In the genomic region with DNA sequence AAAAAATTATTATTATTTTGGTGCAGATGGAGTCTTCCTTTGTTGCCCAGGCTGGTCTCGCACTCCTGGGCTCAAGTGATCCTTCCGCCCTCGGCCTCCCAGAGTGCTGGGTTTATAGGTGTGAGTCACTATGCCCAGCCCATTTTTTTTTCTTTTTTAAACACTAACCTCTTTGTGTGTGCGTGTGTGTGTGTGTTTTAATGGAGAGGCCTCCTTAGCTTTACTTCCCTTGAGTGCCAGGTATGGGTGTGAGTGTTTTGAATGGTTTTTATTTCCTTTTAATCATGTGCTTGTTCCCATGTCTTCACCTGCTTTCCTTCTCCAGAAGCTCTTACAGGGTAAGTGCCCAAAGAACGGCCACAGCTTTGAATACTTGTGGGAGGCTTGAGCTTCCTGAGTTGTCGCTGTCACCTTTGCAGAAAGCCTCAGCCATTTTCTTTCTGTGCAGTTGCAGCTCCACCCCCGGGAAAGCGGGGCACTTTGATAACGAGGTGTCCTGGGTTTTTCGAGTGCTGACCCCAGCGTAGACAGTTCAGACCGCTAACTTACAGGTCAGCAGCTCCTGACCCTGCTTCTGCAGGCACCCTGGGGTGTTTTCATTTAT, we compare ENCODE assay signal across 9 cellular contexts. TPM values are rescaled to one million over a fixed set of nuclear protein-coding genes. Genes with fewer than 3 reads are reported as not detected.
DNase-seq lines count a peak whose midpoint lies in the region; ATAC-seq and TF ChIP-seq lines count a peak whose summit lies in the region.
"Had no signal": no experiment of that assay in that cellular context is flagged by ENCODE, and none has a peak within 500 bp of the region (broad histone marks: within the 10 kb centered on the region; RNA-seq: fewer than 3 reads in every experiment).

No MANE protein-coding gene starts in this region.

- no peak overlapping the region for H3K4ac ChIP-seq in neuronal stem cell (ENCODE audit: low read length)

- no peak overlapping the region for H2BK5ac ChIP-seq in neuronal stem cell (ENCODE audit: low read length)

- peak overlapping the region; percentile 55 for H3K18ac ChIP-seq in neuronal stem cell (ENCODE audit: low read length)

- H3K4me1 ChIP-seq in neuronal stem cell (ENCODE audit: control insufficient read depth in 2 of 2, insufficient read depth in 1 of 2, low read depth in 1 of 2, low read length in 2 of 2) = peaks cover 14 to 19% of the 10 kb centered on the region in 2 donors

- no peak overlapping the region for H3K4me2 ChIP-seq in neuronal stem cell (ENCODE audit: insufficient read depth, low read length, poor library complexity, severe bottlenecking)

- H2BK120ac ChIP-seq in neuronal stem cell (ENCODE audit: low read depth, low read length) = no peak overlapping the region

- H2AFZ ChIP-seq in neuronal stem cell (ENCODE audit: low read length) = no peak overlapping the region

- H4K8ac ChIP-seq in neuronal stem cell (ENCODE audit: low read depth, low read length) = no peak overlapping the region

- no peak overlapping the region for H3K14ac ChIP-seq in neuronal stem cell (ENCODE audit: low read length)

- peaks cover 2% of the 10 kb centered on the region for H3K79me1 ChIP-seq in neuronal stem cell (ENCODE audit: low read depth, low read length)

- ATAC-seq in HG02840 (IDR thresholded peaks at IDR 0.05; ENCODE audit: low FRiP score, unreplicated experiment) (no peak), GM18909 (IDR thresholded peaks at IDR 0.05; ENCODE audit: poor library complexity, unreplicated experiment) (no peak)

- WGBS in neuronal stem cell (ENCODE audit: extremely low coverage in 2 of 2, insufficient read length in 2 of 2, insufficient replicate concordance in 1 of 2), 2 donors = no CpG with 5 or more reads among the region's 12 CpGs

- no peak overlapping the region for H3K9ac ChIP-seq in neuronal stem cell (ENCODE audit: low read depth, low read length, poor library complexity)

- no peak overlapping the region for H2AK5ac ChIP-seq in neuronal stem cell (ENCODE audit: low read depth, low read length)

- H2BK12ac ChIP-seq in neuronal stem cell (ENCODE audit: low read length) = no peak overlapping the region

- H3K4me3 ChIP-seq in choroid plexus epithelial cell (ENCODE audit: low read depth, low read length) = no peak overlapping the region
- H3K4me3 ChIP-seq in neuronal stem cell (ENCODE audit: low read length in 2 of 2) = no peak overlapping the region

- H3K36me3 ChIP-seq in neuronal stem cell (replicated peaks in 1 of 2; ENCODE audit: control insufficient read depth in 2 of 2, insufficient read depth in 2 of 2, low read length in 2 of 2) = peaks cover 2 to 68% of the 10 kb centered on the region in 2 donors

- no peak overlapping the region for H2BK15ac ChIP-seq in neuronal stem cell (ENCODE audit: low read length)

- H4K91ac ChIP-seq in neuronal stem cell (ENCODE audit: low read depth, low read length, poor library complexity) = no peak overlapping the region

- DNase-seq in EH (ENCODE audit: low read depth) (peak; percentile 66), NCI-H2029 treated with DMSO at 0.1 percent for 48 hours (lab: John Stamatoyannopoulos, UW) (peak; percentile 62), choroid plexus epithelial cell (ENCODE audit: low read depth) (peak; percentile 22), neuronal stem cell (ENCODE audit: low spot score) (no peak)
- no peak for DNase-seq in activated T-cell treated with anti-CD3 and anti-CD28 coated beads, Interleukin-2, amount 50 U/mL, for 48 hours
- no peak for DNase-seq in activated CD4-positive, CD25-positive, alpha-beta regulatory T cell (lab: John Stamatoyannopoulos, UW)
- DNase-seq: effector memory CD4-positive, alpha-beta T cell had no signal

- H3K27me3 ChIP-seq in neuronal stem cell (ENCODE audit: control insufficient read depth in 3 of 3, insufficient read depth in 3 of 3, low read depth in 1 of 3, low read length in 3 of 3) = no peaks in the 10 kb centered on the region

- no peak overlapping the region for H3K23ac ChIP-seq in neuronal stem cell (ENCODE audit: low read depth, low read length, poor library complexity)

- no peak for TF ChIP-seq CTCF in choroid plexus epithelial cell (conservative IDR thresholded peaks at IDR 0.05; ENCODE audit: low read depth, low read length)

- peak overlapping the region; percentile 19 for H3K27ac ChIP-seq in neuronal stem cell (replicated peaks; ENCODE audit: low read length)

- H3K9me3 ChIP-seq in neuronal stem cell (replicated peaks in 1 of 2; ENCODE audit: control insufficient read depth in 2 of 2, insufficient read depth in 1 of 2, low read depth in 1 of 2, low read length in 2 of 2) = no peaks in the 10 kb centered on the region

RNA-seq across cellular contexts. Expression of a gene that starts 22.6 kb away (rescaled TPM):
- polyA plus RNA-seq in neuronal stem cell (2013, experiment 1 of 2) = 12.3 TPM
- polyA plus RNA-seq in neuronal stem cell (2013, experiment 2 of 2) = 13.3 TPM

Comparison
In these comparisons a context has a peak if more than half of its experiments do, and no peak if none do; other contexts are left out.
1. DNase-seq: peak in EH (single experiment), NCI-H2029 treated with DMSO at 0.1 percent for 48 hours (single experiment) and choroid plexus epithelial cell (single experiment); none in neuronal stem cell (single experiment), activated T-cell treated with anti-CD3 and anti-CD28 coated beads, Interleukin-2, amount 50 U/mL, for 48 hours (0 of 2) and activated CD4-positive, CD25-positive, alpha-beta regulatory T cell (0 of 4).